Comparison of ENCODE assay signal across 3 cellular contexts in genomic region chr5:56979968-56980367, GRCh38.
TF ChIP-seq lines count a peak whose summit lies in the region.

No MANE protein-coding gene starts in this region.

TF ChIP-seq in GM23338, 12 proteins besides CTCF, POLR2A, EP300 and RAD21 (continues in another document):
- TF ChIP-seq POLR2AphosphoS5 (IDR thresholded peaks at IDR 0.05; ENCODE audit: low read depth) = no peak
- TF ChIP-seq STAT1 (IDR thresholded peaks at IDR 0.05; ENCODE audit: unreplicated experiment) = no peak
- TF ChIP-seq REST (IDR thresholded peaks at IDR 0.05; ENCODE audit: unreplicated experiment) = no peak
- no peak for TF ChIP-seq EZH2 (IDR thresholded peaks at IDR 0.05; ENCODE audit: low read depth, unreplicated experiment)
- TF ChIP-seq NANOG (IDR thresholded peaks at IDR 0.05; ENCODE audit: borderline replicate concordance) = no peak
- TF ChIP-seq ETS1 (IDR thresholded peaks at IDR 0.05) = no peak
- TF ChIP-seq CREB1 (CRISPR knock-in tag; IDR thresholded peaks at IDR 0.05; ENCODE audit: low read depth) = no peak
- TF ChIP-seq ZNF331 (CRISPR knock-in tag; IDR thresholded peaks at IDR 0.05; ENCODE audit: low read depth) = no peak

TF ChIP-seq in K562, 482 proteins besides CTCF, POLR2A, EP300 and RAD21:
- no peak for TF ChIP-seq NCOR1 (IDR thresholded peaks at IDR 0.05)
- TF ChIP-seq, protein P1, sequence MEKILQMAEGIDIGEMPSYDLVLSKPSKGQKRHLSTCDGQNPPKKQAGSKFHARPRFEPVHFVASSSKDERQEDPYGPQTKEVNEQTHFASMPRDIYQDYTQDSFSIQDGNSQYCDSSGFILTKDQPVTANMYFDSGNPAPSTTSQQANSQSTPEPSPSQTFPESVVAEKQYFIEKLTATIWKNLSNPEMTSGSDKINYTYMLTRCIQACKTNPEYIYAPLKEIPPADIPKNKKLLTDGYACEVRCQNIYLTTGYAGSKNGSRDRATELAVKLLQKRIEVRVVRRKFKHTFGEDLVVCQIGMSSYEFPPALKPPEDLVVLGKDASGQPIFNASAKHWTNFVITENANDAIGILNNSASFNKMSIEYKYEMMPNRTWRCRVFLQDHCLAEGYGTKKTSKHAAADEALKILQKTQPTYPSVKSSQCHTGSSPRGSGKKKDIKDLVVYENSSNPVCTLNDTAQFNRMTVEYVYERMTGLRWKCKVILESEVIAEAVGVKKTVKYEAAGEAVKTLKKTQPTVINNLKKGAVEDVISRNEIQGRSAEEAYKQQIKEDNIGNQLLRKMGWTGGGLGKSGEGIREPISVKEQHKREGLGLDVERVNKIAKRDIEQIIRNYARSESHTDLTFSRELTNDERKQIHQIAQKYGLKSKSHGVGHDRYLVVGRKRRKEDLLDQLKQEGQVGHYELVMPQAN (IDR thresholded peaks at IDR 0.05; ENCODE audit: borderline replicate concordance) = no peak
- no peak for TF ChIP-seq POLR2H (tag; IDR thresholded peaks at IDR 0.05; ENCODE audit: low read depth)
- TF ChIP-seq, protein P2, sequence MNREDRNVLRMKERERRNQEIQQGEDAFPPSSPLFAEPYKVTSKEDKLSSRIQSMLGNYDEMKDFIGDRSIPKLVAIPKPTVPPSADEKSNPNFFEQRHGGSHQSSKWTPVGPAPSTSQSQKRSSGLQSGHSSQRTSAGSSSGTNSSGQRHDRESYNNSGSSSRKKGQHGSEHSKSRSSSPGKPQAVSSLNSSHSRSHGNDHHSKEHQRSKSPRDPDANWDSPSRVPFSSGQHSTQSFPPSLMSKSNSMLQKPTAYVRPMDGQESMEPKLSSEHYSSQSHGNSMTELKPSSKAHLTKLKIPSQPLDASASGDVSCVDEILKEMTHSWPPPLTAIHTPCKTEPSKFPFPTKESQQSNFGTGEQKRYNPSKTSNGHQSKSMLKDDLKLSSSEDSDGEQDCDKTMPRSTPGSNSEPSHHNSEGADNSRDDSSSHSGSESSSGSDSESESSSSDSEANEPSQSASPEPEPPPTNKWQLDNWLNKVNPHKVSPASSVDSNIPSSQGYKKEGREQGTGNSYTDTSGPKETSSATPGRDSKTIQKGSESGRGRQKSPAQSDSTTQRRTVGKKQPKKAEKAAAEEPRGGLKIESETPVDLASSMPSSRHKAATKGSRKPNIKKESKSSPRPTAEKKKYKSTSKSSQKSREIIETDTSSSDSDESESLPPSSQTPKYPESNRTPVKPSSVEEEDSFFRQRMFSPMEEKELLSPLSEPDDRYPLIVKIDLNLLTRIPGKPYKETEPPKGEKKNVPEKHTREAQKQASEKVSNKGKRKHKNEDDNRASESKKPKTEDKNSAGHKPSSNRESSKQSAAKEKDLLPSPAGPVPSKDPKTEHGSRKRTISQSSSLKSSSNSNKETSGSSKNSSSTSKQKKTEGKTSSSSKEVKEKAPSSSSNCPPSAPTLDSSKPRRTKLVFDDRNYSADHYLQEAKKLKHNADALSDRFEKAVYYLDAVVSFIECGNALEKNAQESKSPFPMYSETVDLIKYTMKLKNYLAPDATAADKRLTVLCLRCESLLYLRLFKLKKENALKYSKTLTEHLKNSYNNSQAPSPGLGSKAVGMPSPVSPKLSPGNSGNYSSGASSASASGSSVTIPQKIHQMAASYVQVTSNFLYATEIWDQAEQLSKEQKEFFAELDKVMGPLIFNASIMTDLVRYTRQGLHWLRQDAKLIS (CRISPR knock-in tag; IDR thresholded peaks at IDR 0.05) = no peak

TF ChIP-seq in WTC11, 78 proteins besides CTCF, POLR2A, EP300 and RAD21:
- no peak for TF ChIP-seq TCF7 (CRISPR knock-in tag; IDR thresholded peaks at IDR 0.05; ENCODE audit: low read depth)
- no peak for TF ChIP-seq ZNF263 (CRISPR knock-in tag; IDR thresholded peaks at IDR 0.05; ENCODE audit: low read depth)
- TF ChIP-seq, protein P2 (CRISPR knock-in tag; IDR thresholded peaks at IDR 0.05; ENCODE audit: borderline replicate concordance) = no peak
- no peak for TF ChIP-seq MLX (CRISPR knock-in tag; IDR thresholded peaks at IDR 0.05)
- no peak for TF ChIP-seq IRF1 (CRISPR knock-in tag; IDR thresholded peaks at IDR 0.05)
- TF ChIP-seq, protein P3, sequence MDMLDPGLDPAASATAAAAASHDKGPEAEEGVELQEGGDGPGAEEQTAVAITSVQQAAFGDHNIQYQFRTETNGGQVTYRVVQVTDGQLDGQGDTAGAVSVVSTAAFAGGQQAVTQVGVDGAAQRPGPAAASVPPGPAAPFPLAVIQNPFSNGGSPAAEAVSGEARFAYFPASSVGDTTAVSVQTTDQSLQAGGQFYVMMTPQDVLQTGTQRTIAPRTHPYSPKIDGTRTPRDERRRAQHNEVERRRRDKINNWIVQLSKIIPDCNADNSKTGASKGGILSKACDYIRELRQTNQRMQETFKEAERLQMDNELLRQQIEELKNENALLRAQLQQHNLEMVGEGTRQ (CRISPR knock-in tag; IDR thresholded peaks at IDR 0.05) = no peak
- TF ChIP-seq, protein P4, sequence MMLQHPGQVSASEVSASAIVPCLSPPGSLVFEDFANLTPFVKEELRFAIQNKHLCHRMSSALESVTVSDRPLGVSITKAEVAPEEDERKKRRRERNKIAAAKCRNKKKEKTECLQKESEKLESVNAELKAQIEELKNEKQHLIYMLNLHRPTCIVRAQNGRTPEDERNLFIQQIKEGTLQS (CRISPR knock-in tag; conservative IDR thresholded peaks at IDR 0.05) = no peak
- TF ChIP-seq CREM (CRISPR knock-in tag; IDR thresholded peaks at IDR 0.05) = no peak
- TF ChIP-seq, protein P5, sequence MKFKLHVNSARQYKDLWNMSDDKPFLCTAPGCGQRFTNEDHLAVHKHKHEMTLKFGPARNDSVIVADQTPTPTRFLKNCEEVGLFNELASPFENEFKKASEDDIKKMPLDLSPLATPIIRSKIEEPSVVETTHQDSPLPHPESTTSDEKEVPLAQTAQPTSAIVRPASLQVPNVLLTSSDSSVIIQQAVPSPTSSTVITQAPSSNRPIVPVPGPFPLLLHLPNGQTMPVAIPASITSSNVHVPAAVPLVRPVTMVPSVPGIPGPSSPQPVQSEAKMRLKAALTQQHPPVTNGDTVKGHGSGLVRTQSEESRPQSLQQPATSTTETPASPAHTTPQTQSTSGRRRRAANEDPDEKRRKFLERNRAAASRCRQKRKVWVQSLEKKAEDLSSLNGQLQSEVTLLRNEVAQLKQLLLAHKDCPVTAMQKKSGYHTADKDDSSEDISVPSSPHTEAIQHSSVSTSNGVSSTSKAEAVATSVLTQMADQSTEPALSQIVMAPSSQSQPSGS (CRISPR knock-in tag; IDR thresholded peaks at IDR 0.05; ENCODE audit: borderline replicate concordance, low read depth) = no peak
- TF ChIP-seq NR2C2 (CRISPR knock-in tag; IDR thresholded peaks at IDR 0.05) = no peak
TF ChIP-seq in WTC11: peak in this region for 0.
